ENCODE assay signal across 30 cellular contexts in genomic region chr9:19320495-19320894, GRCh38.
"Had no signal": no experiment of that assay in that cellular context is flagged by ENCODE, and none has a peak within 500 bp of the region (broad histone marks: within the 10 kb centered on the region; RNA-seq: fewer than 3 reads in every experiment).

No MANE protein-coding gene starts in this region.

- H3K4me3 Mint-ChIP-seq: activated naive CD4-positive, alpha-beta T cell treated with anti-CD3 and anti-CD28 coated beads for 36 hours; activated naive CD8-positive, alpha-beta T cell treated with anti-CD3 and anti-CD28 coated beads for 36 hours; activated T-helper 1 cell treated with anti-CD3 and anti-CD28 coated beads, Interleukin-12 subunit alpha, Interleukin-12 subunit beta, Interleukin-2, Interleukin-4 antibody, amounts not matched to agents 30 ng/mL and 10 ng/mL and 1 ng/mL, durations not matched to agents 14 hours and 24 hours and 36 hours; effector memory CD8-positive, alpha-beta T cell; mesothelial cell of epicardium; naive thymus-derived CD4-positive, alpha-beta T cell; stimulated activated effector memory CD8-positive, alpha-beta T cell treated with anti-CD3 and anti-CD28 coated beads, Interleukin-12 subunit alpha, Interleukin-12 subunit beta, amount 100 ng/mL, for 72 hours; stimulated activated naive CD8-positive, alpha-beta T cell treated with anti-CD3 and anti-CD28 coated beads, Interleukin-15, amount 100 ng/mL, for 72 hours had no signal

- H3K4me1 ChIP-seq: adrenal gland, body of pancreas, gastroesophageal sphincter, thyroid gland, upper lobe of left lung, vagina had no signal

- H3K4me3 ChIP-seq: adrenal gland, body of pancreas, gastroesophageal sphincter, ovary, thyroid gland, upper lobe of left lung, vagina had no signal

- H3K36me3 ChIP-seq: ovary had no signal

- ATAC-seq: body of pancreas; effector memory CD8-positive, alpha-beta T cell; gastroesophageal sphincter; left colon; naive thymus-derived CD4-positive, alpha-beta T cell; sciatic nerve; stimulated activated effector memory CD8-positive, alpha-beta T cell treated with anti-CD3 and anti-CD28 coated beads, Interleukin-12 subunit alpha, Interleukin-12 subunit beta, amount 100 ng/mL, for 72 hours; stimulated activated naive CD8-positive, alpha-beta T cell treated with anti-CD3 and anti-CD28 coated beads, Interleukin-15, amount 100 ng/mL, for 72 hours had no signal

- H3K27me3 ChIP-seq: adrenal gland, body of pancreas, gastroesophageal sphincter, ovary, thyroid gland, upper lobe of left lung, vagina had no signal

- FAIRE-seq: kidney, small intestine had no signal

- H3K4me1 Mint-ChIP-seq: mesothelial cell of epicardium had no signal

- H3K27me3 Mint-ChIP-seq: activated naive CD8-positive, alpha-beta T cell treated with anti-CD3 and anti-CD28 coated beads for 36 hours; effector memory CD8-positive, alpha-beta T cell; naive thymus-derived CD4-positive, alpha-beta T cell; progenitor cell of endocrine pancreas; stimulated activated naive CD8-positive, alpha-beta T cell treated with anti-CD3 and anti-CD28 coated beads, Interleukin-15, amount 100 ng/mL, for 72 hours had no signal

- H3K27ac Mint-ChIP-seq: activated naive CD4-positive, alpha-beta T cell treated with anti-CD3 and anti-CD28 coated beads for 36 hours; activated naive CD8-positive, alpha-beta T cell treated with anti-CD3 and anti-CD28 coated beads for 36 hours; activated T-helper 1 cell treated with anti-CD3 and anti-CD28 coated beads, Interleukin-12 subunit alpha, Interleukin-12 subunit beta, Interleukin-2, Interleukin-4 antibody, amounts not matched to agents 30 ng/mL and 10 ng/mL and 1 ng/mL, durations not matched to agents 14 hours and 24 hours and 36 hours; effector memory CD8-positive, alpha-beta T cell; mesothelial cell of epicardium; progenitor cell of endocrine pancreas; stimulated activated effector memory CD8-positive, alpha-beta T cell treated with anti-CD3 and anti-CD28 coated beads, Interleukin-12 subunit alpha, Interleukin-12 subunit beta, amount 100 ng/mL, for 72 hours had no signal

- H3K9me3 ChIP-seq: adrenal gland, gastroesophageal sphincter, ovary, thyroid gland, upper lobe of left lung, vagina had no signal

- H3K27ac ChIP-seq: adrenal gland, body of pancreas, gastroesophageal sphincter, ovary, thyroid gland, upper lobe of left lung, vagina had no signal

- H3K9me3 Mint-ChIP-seq: activated naive CD4-positive, alpha-beta T cell treated with anti-CD3 and anti-CD28 coated beads for 36 hours; activated naive CD8-positive, alpha-beta T cell treated with anti-CD3 and anti-CD28 coated beads for 36 hours; activated T-helper 1 cell treated with anti-CD3 and anti-CD28 coated beads, Interleukin-12 subunit alpha, Interleukin-12 subunit beta, Interleukin-2, Interleukin-4 antibody, amounts not matched to agents 30 ng/mL and 10 ng/mL and 1 ng/mL, durations not matched to agents 14 hours and 24 hours and 36 hours; effector memory CD8-positive, alpha-beta T cell; mesothelial cell of epicardium; naive thymus-derived CD4-positive, alpha-beta T cell; stimulated activated effector memory CD8-positive, alpha-beta T cell treated with anti-CD3 and anti-CD28 coated beads, Interleukin-12 subunit alpha, Interleukin-12 subunit beta, amount 100 ng/mL, for 72 hours; stimulated activated naive CD8-positive, alpha-beta T cell treated with anti-CD3 and anti-CD28 coated beads, Interleukin-15, amount 100 ng/mL, for 72 hours had no signal

- DNase-seq: activated CD4-positive, alpha-beta T cell treated with anti-CD3 and anti-CD28 coated beads for 4 hours; activated CD4-positive, alpha-beta T cell treated with anti-CD3 and anti-CD28 coated beads, Interleukin-2, amount 50 U/mL, for 4 hours; activated CD4-positive, CD25-positive, alpha-beta regulatory T cell; activated CD8-positive, alpha-beta memory T cell treated with anti-CD3 and anti-CD28 coated beads, Interleukin-2, amount 50 U/mL, for 4 hours; activated effector memory CD4-positive, alpha-beta T cell treated with anti-CD3 and anti-CD28 coated beads, Interleukin-2, amount 50 U/mL, for 16 hours; activated naive CD4-positive, alpha-beta T cell treated with anti-CD3 and anti-CD28 coated beads for 36 hours; activated naive CD8-positive, alpha-beta T cell treated with anti-CD3 and anti-CD28 coated beads for 36 hours; activated T-cell treated with anti-CD3 and anti-CD28 coated beads, Interleukin-2, amount 50 U/mL, for 1 hour; adrenal gland; aorta; body of pancreas; cortex of kidney; effector memory CD8-positive, alpha-beta T cell; hippocampal formation; kidney; left colon; naive thymus-derived CD4-positive, alpha-beta T cell; ovary; small intestine; stimulated activated CD4-positive, alpha-beta T cell treated with anti-CD3 and anti-CD28 coated beads, Interleukin-4, amount 100 ng/mL, for 24 hours; stimulated activated naive CD8-positive, alpha-beta T cell treated with anti-CD3 and anti-CD28 coated beads, Interleukin-15, amount 100 ng/mL, for 72 hours; thyroid gland; upper lobe of left lung had no signal
